Comparison of ENCODE assay signal across 7 cellular contexts in genomic region chr14:74302160-74302628, GRCh38. TPM values are rescaled to one million over a fixed set of nuclear protein-coding genes. Genes with fewer than 3 reads are reported as not detected.
DNase-seq lines count a peak whose midpoint lies in the region; ATAC-seq and TF ChIP-seq lines count a peak whose summit lies in the region.

No MANE protein-coding gene starts in this region.

- peak overlapping the region; percentile 62 to 92 for H3K4me3 ChIP-seq in uterus

- peak overlapping the region; percentile 100 for H3K4me3 Mint-ChIP-seq in T-helper 1 cell treated with Interleukin-12 subunit alpha and Interleukin-12 subunit beta and Interleukin-4 antibody, amounts not matched to agents 30 μg/mL and 1 μg/mL, for 36 hours
- peak overlapping the region; percentile 98 for H3K4me3 Mint-ChIP-seq in endothelial cell (ENCODE audit: unreplicated experiment)

- no peaks in the 10 kb centered on the region for H3K36me3 ChIP-seq in uterus

- no peaks in the 10 kb centered on the region for H3K27me3 Mint-ChIP-seq in T-helper 1 cell treated with Interleukin-12 subunit alpha and Interleukin-12 subunit beta and Interleukin-4 antibody, amounts not matched to agents 30 μg/mL and 1 μg/mL, for 36 hours (ENCODE audit: low read depth)
- H3K27me3 Mint-ChIP-seq in endothelial cell (ENCODE audit: unreplicated experiment): peaks cover 11% of the 10 kb centered on the region

- ATAC-seq in GM21367 (IDR thresholded peaks at IDR 0.05; ENCODE audit: unreplicated experiment): peak; percentile 22

- peaks cover 24% of the 10 kb centered on the region for H3K4me1 Mint-ChIP-seq in T-helper 1 cell treated with Interleukin-12 subunit alpha and Interleukin-12 subunit beta and Interleukin-4 antibody, amounts not matched to agents 30 μg/mL and 1 μg/mL, for 36 hours (ENCODE audit: low read depth)
- peaks cover 38% of the 10 kb centered on the region for H3K4me1 Mint-ChIP-seq in endothelial cell (ENCODE audit: unreplicated experiment)

- TF ChIP-seq CTCF in endothelial cell (IDR thresholded peaks at IDR 0.05; ENCODE audit: unreplicated experiment) (peak; percentile 23), uterus (IDR thresholded peaks at IDR 0.05) (peak; percentile 32 to 47 (median 40))

- H3K27ac Mint-ChIP-seq in T-helper 1 cell treated with Interleukin-12 subunit alpha and Interleukin-12 subunit beta and Interleukin-4 antibody, amounts not matched to agents 30 μg/mL and 1 μg/mL, for 36 hours: peak overlapping the region; percentile 94
- H3K27ac Mint-ChIP-seq in endothelial cell (ENCODE audit: unreplicated experiment): peak overlapping the region; percentile 92

- no peaks in the 10 kb centered on the region for H3K4me1 ChIP-seq in uterus

- H3K36me3 Mint-ChIP-seq in T-helper 1 cell treated with Interleukin-12 subunit alpha and Interleukin-12 subunit beta and Interleukin-4 antibody, amounts not matched to agents 30 μg/mL and 1 μg/mL, for 36 hours (ENCODE audit: low read depth): peaks cover 13% of the 10 kb centered on the region
- H3K36me3 Mint-ChIP-seq in endothelial cell (ENCODE audit: low read depth, unreplicated experiment): peaks cover 23% of the 10 kb centered on the region

- no peak for TF ChIP-seq POLR2A in uterus (IDR thresholded peaks at IDR 0.05)

- intact Hi-C loops in uterus (cut with DNase I; ENCODE audit: low total_unique reads): no loop called here

- no peaks in the 10 kb centered on the region for H3K9me3 ChIP-seq in uterus

- peak overlapping the region; percentile 84 to 90 for H3K27ac ChIP-seq in uterus

- DNase-seq in EL (peak; percentile 54), Kasumi-1 (lab: John Stamatoyannopoulos, UW) (peak; percentile 79 to 89), endothelial cell (ENCODE audit: low spot score) (no peak), midbrain (lab: John Stamatoyannopoulos, UW) (peak; percentile 60), uterus (no peak)

- no peaks in the 10 kb centered on the region for H3K9me3 Mint-ChIP-seq in T-helper 1 cell treated with Interleukin-12 subunit alpha and Interleukin-12 subunit beta and Interleukin-4 antibody, amounts not matched to agents 30 μg/mL and 1 μg/mL, for 36 hours
- H3K9me3 Mint-ChIP-seq in endothelial cell (ENCODE audit: unreplicated experiment): no peaks in the 10 kb centered on the region

- no peaks in the 10 kb centered on the region for H3K27me3 ChIP-seq in uterus

RNA-seq across cellular contexts. Expression of gene ABCD4, which starts 0.5 kb away (rescaled TPM):
- 151 TPM for total RNA-seq in endothelial cell (ENCODE audit: unreplicated experiment)
- total RNA-seq in uterus: 10 to 100 TPM; 26.1 to 73.4 (median 49.5) TPM

RNA-seq across cellular contexts. Expression of gene VRTN, which starts 46.1 kb away (rescaled TPM):
- 4.3 TPM for total RNA-seq in endothelial cell (ENCODE audit: unreplicated experiment)
- total RNA-seq in uterus: under 1 TPM in 1 of 4 donors, not detected in 3; 0.21 TPM

Comparison
In these comparisons a context has a peak if more than half of its experiments do, and no peak if none do; other contexts are left out.
1. DNase-seq: peak in EL (single experiment), Kasumi-1 (2 of 2) and midbrain (single experiment); none in endothelial cell (single experiment) and uterus (0 of 2).